In genomic region chr11:113781682-113782081, GRCh38 we compare ENCODE assay signal across 1 cellular context.
TF ChIP-seq lines count a peak whose summit lies in the region.

No MANE protein-coding gene starts in this region.

TF ChIP-seq in HepG2, 621 proteins besides CTCF, POLR2A, EP300 and RAD21 (continued from another document):
- TF ChIP-seq ZNF513 (CRISPR knock-in tag; conservative IDR thresholded peaks at IDR 0.05) (no peak), ZMAT3 (CRISPR knock-in tag; conservative IDR thresholded peaks at IDR 0.05) (no peak)
